Comparison of ENCODE assay signal across 8 cellular contexts in genomic region chr20:33663161-33664084, GRCh38. TPM values are rescaled to one million over a fixed set of nuclear protein-coding genes. Genes with fewer than 3 reads are reported as not detected.
DNase-seq lines count a peak whose midpoint lies in the region; ATAC-seq and TF ChIP-seq lines count a peak whose summit lies in the region.

No MANE protein-coding gene starts in this region.

- H3K4me1 ChIP-seq in left lung = peaks cover 18 to 50% of the 10 kb centered on the region in 2 donors

- H3K27me3 ChIP-seq in left lung = no peaks in the 10 kb centered on the region

- peak overlapping the region; percentile 77 to 85 for H3K27ac ChIP-seq in left lung

- peak; percentile 43 for ATAC-seq in GM18502 (IDR thresholded peaks at IDR 0.05; ENCODE audit: poor library complexity, unreplicated experiment)
- ATAC-seq in HG03108 (IDR thresholded peaks at IDR 0.05; ENCODE audit: unreplicated experiment) = peak; percentile 36
- ATAC-seq in left lung = peak; percentile 69

- peaks cover 0 to 14% of the 10 kb centered on the region in 2 donors for H3K36me3 ChIP-seq in left lung

- peak overlapping the region; percentile 67 to 74 for H3K4me3 ChIP-seq in left lung

- intact Hi-C loops in left lung (cut with DNase I) = no loop called here

- DNase-seq in NCI-H526 (lab: John Stamatoyannopoulos, UW) (peak; percentile 38 to 93), cortex of kidney (lab: John Stamatoyannopoulos, UW) (peak; percentile 25), left lung (peak; percentile 89 to 99), pons (ENCODE audit: low spot score) (no peak)
- DNase-seq in activated CD4-positive, alpha-beta T cell treated with anti-CD3 and anti-CD28 coated beads, Interleukin-2, amount 50 U/mL, for 1 hour = peak; percentile 79
- DNase-seq in stimulated activated CD4-positive, alpha-beta T cell treated with anti-CD3 and anti-CD28 coated beads, Interleukin-2, amount 100 ng/mL, for 48 hours = peak; percentile 76 to 84

- TF ChIP-seq CTCF in left lung (IDR thresholded peaks at IDR 0.05) = peak in 1 of 2 donors; percentile 9

- H3K9me3 ChIP-seq in left lung = no peaks in the 10 kb centered on the region

RNA-seq across cellular contexts. Expression of gene C20orf144, which starts 1.3 kb away (rescaled TPM):
- under 1 TPM in 1 of 2 donors, not detected in 1; 0.24 TPM for total RNA-seq in left lung

RNA-seq across cellular contexts. Expression of gene ACTL10, which starts 3.3 kb away (rescaled TPM):
- total RNA-seq in left lung = 1 to 10 TPM; 1.2 to 2.3 TPM

RNA-seq across cellular contexts. Expression of gene NECAB3, which starts 10.8 kb away (rescaled TPM):
- 10 to 100 TPM; 53.7 to 72.9 TPM for total RNA-seq in left lung

RNA-seq across cellular contexts. Expression of gene E2F1, which starts 22.8 kb away (rescaled TPM):
- total RNA-seq in left lung = 10 to 100 TPM; 14.2 to 23.6 TPM

RNA-seq across cellular contexts. Expression of gene PXMP4, which starts 56.7 kb away (rescaled TPM):
- total RNA-seq in left lung = 10 to 100 TPM; 25.4 to 47.5 TPM
